In genomic region chr2:173124441-173124840, GRCh38 we compare ENCODE assay signal across 13 cellular contexts. TPM values are rescaled to one million over a fixed set of nuclear protein-coding genes. Genes with fewer than 3 reads are reported as not detected.
DNase-seq lines count a peak whose midpoint lies in the region; ATAC-seq and TF ChIP-seq lines count a peak whose summit lies in the region.
"Had no signal": no experiment of that assay in that cellular context is flagged by ENCODE, and none has a peak within 500 bp of the region (broad histone marks: within the 10 kb centered on the region; RNA-seq: fewer than 3 reads in every experiment).

No MANE protein-coding gene starts in this region.

- H3K36me3 ChIP-seq in mammary epithelial cell (ENCODE audit: insufficient read depth, low read length): no peaks in the 10 kb centered on the region
- no peaks in the 10 kb centered on the region for H3K36me3 ChIP-seq in CD8-positive, alpha-beta memory T cell (ENCODE audit: insufficient read depth, low read length)

- H3K27me3 Mint-ChIP-seq in CD8-positive, alpha-beta memory T cell: peaks cover 0 to 2% of the 10 kb centered on the region in 2 donors
- H3K27me3 Mint-ChIP-seq: T-cell had no signal

- in situ Hi-C loops in ACHN (cut with HindIII; ENCODE audit: low pct_ligation_motif_present, low pct_unique_long_range_greater_than_20kb, low sequenced_read_pairs) (no loop called here), mammary epithelial cell (cut with MboI; ENCODE audit: low sequenced_read_pairs in 2 of 2) (no loop called here)

- peak; percentile 15 for DNase-seq in ACHN
- peak; percentile 88 for DNase-seq in HPDE6-E6E7 (ENCODE audit: extremely low spot score)
- DNase-seq in mammary epithelial cell: peak; percentile 94
- peak in 2 of 3 donors; percentile 41 to 43 for DNase-seq in right cardiac atrium
- no peak for DNase-seq in CD8-positive, alpha-beta memory T cell
- DNase-seq in NCI-H2029 (lab: John Stamatoyannopoulos, UW): no peak
- DNase-seq in GM20000 (ENCODE audit: low spot score): no peak
- DNase-seq: activated effector memory CD4-positive, alpha-beta T cell treated with anti-CD3 and anti-CD28 coated beads, Interleukin-2, amount 50 U/mL, for 16 hours; NCI-H1092 treated with DMSO at 0.1 percent for 48 hours; stimulated activated CD8-positive, alpha-beta memory T cell treated with anti-CD3 and anti-CD28 coated beads, Interleukin-4, amount 100 ng/mL, for 48 hours; T-cell had no signal

- intact Hi-C loops in mammary epithelial cell (cut with micrococcal nuclease): loop anchor here (1.0 to 5.0 kb wide), 3 partner anchors 36 to 97 kb away; partner anchors contain the start of gene MAP3K20
- intact Hi-C loops in right cardiac atrium (cut with DNase I): no loop called here

- ATAC-seq in right cardiac atrium (peak; percentile 51 to 65), GM19463 (IDR thresholded peaks at IDR 0.05; ENCODE audit: unreplicated experiment) (no peak)
- ATAC-seq: left lobe of liver, T-cell had no signal

- 50% methylated on average over 2 of the region's 3 CpGs for WGBS in mammary epithelial cell (ENCODE audit: low coverage, missing lambda C conversion rate)
- WGBS in right cardiac atrium: 69% methylated on average over 3 of the region's 3 CpGs

- H2AFZ ChIP-seq in mammary epithelial cell (ENCODE audit: low read depth, low read length): no peak overlapping the region

- no peak overlapping the region for H3K9ac ChIP-seq in mammary epithelial cell (ENCODE audit: insufficient read depth, low read length)

- H3K9me3 ChIP-seq in mammary epithelial cell (replicated peaks; ENCODE audit: insufficient read depth, low read length) (no peaks in the 10 kb centered on the region), right cardiac atrium (ENCODE audit: control insufficient read depth, low read length) (no peaks in the 10 kb centered on the region)
- H3K9me3 ChIP-seq in CD8-positive, alpha-beta memory T cell (ENCODE audit: low read length): no peaks in the 10 kb centered on the region

- POLR2A ChIA-PET in CD8-positive, alpha-beta memory T cell (lab: Charles Lee): no interaction called here

- H3K27me3 ChIP-seq in mammary epithelial cell (ENCODE audit: insufficient read depth, low read length): no peaks in the 10 kb centered on the region
- H3K27me3 ChIP-seq in right cardiac atrium (ENCODE audit: control insufficient read depth, insufficient read depth): no peaks in the 10 kb centered on the region
- H3K27me3 ChIP-seq in CD8-positive, alpha-beta memory T cell (ENCODE audit: insufficient read depth, low read length, poor library complexity, severe bottlenecking): no peaks in the 10 kb centered on the region

- peak overlapping the region; percentile 37 for H3K27ac ChIP-seq in mammary epithelial cell (ENCODE audit: insufficient read depth, low read depth, low read length)
- peak overlapping the region; percentile 39 for H3K27ac ChIP-seq in right cardiac atrium (ENCODE audit: low read length)
- H3K27ac ChIP-seq in CD8-positive, alpha-beta memory T cell (ENCODE audit: low read depth, low read length): no peak overlapping the region

- H3K4me3 Mint-ChIP-seq in CD8-positive, alpha-beta memory T cell: no peak overlapping the region
- H3K4me3 Mint-ChIP-seq: T-cell had no signal

- H3K4me1 Mint-ChIP-seq in CD8-positive, alpha-beta memory T cell: no peaks in the 10 kb centered on the region
- H3K4me1 Mint-ChIP-seq: T-cell had no signal

- CTCF ChIA-PET in mammary epithelial cell (lab: Charles Lee; ENCODE audit: low non-redundant PET): interaction anchor here (0.6 to 1.0 kb wide), 2 partner anchors 97 to 978 kb away, joined by 3 to 5 read pairs; no protein-coding TSS in a partner anchor
- CTCF ChIA-PET in CD8-positive, alpha-beta memory T cell (lab: Charles Lee): no interaction called here

- peaks cover 37% of the 10 kb centered on the region for H3K4me1 ChIP-seq in mammary epithelial cell (ENCODE audit: insufficient read depth, low read length)
- peaks cover 5% of the 10 kb centered on the region for H3K4me1 ChIP-seq in right cardiac atrium (ENCODE audit: control insufficient read depth, insufficient read depth, low read length)
- no peaks in the 10 kb centered on the region for H3K4me1 ChIP-seq in CD8-positive, alpha-beta memory T cell (ENCODE audit: insufficient read depth, low read length)

- peak in 1 of 2 donors; percentile 36 for TF ChIP-seq CTCF in mammary epithelial cell (conservative IDR thresholded peaks at IDR 0.05 in 1 of 2, IDR thresholded peaks at IDR 0.05 in 1 of 2; ENCODE audit: extremely low read depth in 1 of 2, insufficient read depth in 1 of 2, low read depth in 1 of 2, low read length in 2 of 2)
- TF ChIP-seq CTCF in GM20000 (IDR thresholded peaks at IDR 0.05; ENCODE audit: extremely low read depth, missing control alignments): no peak

- no TSS peak for BruUV-seq in mammary epithelial cell (replicated peaks; lab: Mats Ljungman, UMichigan)

- no peaks in the 10 kb centered on the region for H4K20me1 ChIP-seq in mammary epithelial cell (ENCODE audit: insufficient read depth, low read length)

- H3K36me3 Mint-ChIP-seq in CD8-positive, alpha-beta memory T cell: peaks cover 0 to 2% (median 0%) of the 10 kb centered on the region in 3 donors
- H3K36me3 Mint-ChIP-seq: T-cell had no signal

- no peak overlapping the region for H3K4me3 ChIP-seq in mammary epithelial cell (replicated peaks in 1 of 3; ENCODE audit: insufficient read depth in 1 of 3, low read depth in 2 of 3, low read length in 3 of 3)
- H3K4me3 ChIP-seq in right cardiac atrium (ENCODE audit: low read length): no peak overlapping the region
- H3K4me3 ChIP-seq in CD8-positive, alpha-beta memory T cell (ENCODE audit: low read length): no peak overlapping the region

- H3K9me3 Mint-ChIP-seq in CD8-positive, alpha-beta memory T cell: no peaks in the 10 kb centered on the region
- H3K9me3 Mint-ChIP-seq: T-cell had no signal

- dilution Hi-C loops in mammary epithelial cell (cut with HindIII; ENCODE audit: low sequenced_read_pairs): no loop called here

- H3K4me2 ChIP-seq in mammary epithelial cell (ENCODE audit: insufficient read depth, low read depth, low read length): peak overlapping the region; percentile 65

- H3K79me2 ChIP-seq in mammary epithelial cell (ENCODE audit: insufficient read depth, low read length): peaks cover 55% of the 10 kb centered on the region

- H3K27ac Mint-ChIP-seq in CD8-positive, alpha-beta memory T cell: peak overlapping the region in 1 of 8 donors; percentile 76
- H3K27ac Mint-ChIP-seq: T-cell had no signal

RNA-seq across cellular contexts. Expression of gene MAP3K20, which starts 48.8 kb away (rescaled TPM):
- total RNA-seq in mammary epithelial cell (100 to 1,000 TPM in 1 of 2 donors, 10 to 100 TPM in 1; 31.8 to 109 TPM), right cardiac atrium (100 to 1,000 TPM; 268 to 327 (median 295) TPM)
- polyA plus RNA-seq in mammary epithelial cell (39.0 TPM), right cardiac atrium (86.3 TPM)
- 48.2 TPM for polyA minus RNA-seq in mammary epithelial cell
- 10 to 100 TPM; 11.2 to 14.1 TPM for total RNA-seq in CD8-positive, alpha-beta memory T cell
- polyA plus RNA-seq in CD8-positive, alpha-beta memory T cell: 1.9 TPM

Comparison
In these comparisons a context has a peak if more than half of its experiments do, and no peak if none do; other contexts are left out.
1. DNase-seq: peak in ACHN (single experiment), HPDE6-E6E7 (single experiment), mammary epithelial cell (single experiment) and right cardiac atrium (2 of 3); none in CD8-positive, alpha-beta memory T cell (0 of 5), NCI-H2029 (single experiment) and GM20000 (single experiment).